Comparison of ENCODE assay signal across 13 cellular contexts in the genomic region with DNA sequence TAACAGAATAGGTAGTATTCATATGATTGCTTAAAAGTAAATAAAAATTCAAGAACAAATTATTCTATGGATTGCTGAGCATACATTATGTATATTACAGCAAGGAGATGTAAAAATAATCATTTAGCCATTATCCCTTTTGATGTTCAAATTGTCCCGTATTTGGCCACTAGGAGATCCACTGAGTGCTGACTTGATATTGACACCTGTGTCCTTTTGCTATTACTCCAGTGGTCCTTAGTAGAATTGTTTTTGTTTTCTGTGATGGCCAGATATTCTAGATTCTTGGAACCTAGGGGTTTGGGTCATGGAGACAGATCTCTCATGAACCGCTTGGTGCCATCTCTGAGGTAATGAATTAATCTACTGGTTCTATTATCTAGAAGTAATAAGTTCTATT. TPM values are rescaled to one million over a fixed set of nuclear protein-coding genes. Genes with fewer than 3 reads are reported as not detected.
DNase-seq lines count a peak whose midpoint lies in the region; ATAC-seq, FAIRE-seq and TF ChIP-seq lines count a peak whose summit lies in the region.
"Had no signal": no experiment of that assay in that cellular context is flagged by ENCODE, and none has a peak within 500 bp of the region (broad histone marks: within the 10 kb centered on the region; RNA-seq: fewer than 3 reads in every experiment).

No MANE protein-coding gene starts in this region.

- H3K18ac ChIP-seq in H9 (ENCODE audit: insufficient read length, low read depth, low read length): no peak overlapping the region
- H3K18ac ChIP-seq in neuronal stem cell (ENCODE audit: low read length): no peak overlapping the region

- H3K4me1 Mint-ChIP-seq in H9 (no peaks in the 10 kb centered on the region), astrocyte (ENCODE audit: low read depth, unreplicated experiment) (no peaks in the 10 kb centered on the region)

- H3K4ac ChIP-seq in H9 (ENCODE audit: low read depth, low read length): no peak overlapping the region
- H3K4ac ChIP-seq in neuronal stem cell (ENCODE audit: low read length): no peak overlapping the region

- H3K79me1 ChIP-seq in H9 (ENCODE audit: insufficient read depth, low read depth, low read length, poor library complexity, severe bottlenecking): no peaks in the 10 kb centered on the region
- H3K79me1 ChIP-seq in neuronal stem cell (ENCODE audit: low read depth, low read length): peaks cover 2% of the 10 kb centered on the region

- H4K91ac ChIP-seq in H9 (ENCODE audit: insufficient read length, low read depth, low read length): no peak overlapping the region
- H4K91ac ChIP-seq in neuronal stem cell (ENCODE audit: low read depth, low read length, poor library complexity): no peak overlapping the region

- H3K4me3 Mint-ChIP-seq in H9 (no peak overlapping the region), astrocyte (ENCODE audit: unreplicated experiment) (no peak overlapping the region)

- no peak overlapping the region for H2BK12ac ChIP-seq in H9 (ENCODE audit: insufficient read length, low read depth, low read length)
- H2BK12ac ChIP-seq in neuronal stem cell (ENCODE audit: low read length): no peak overlapping the region

- H2BK15ac ChIP-seq in H9 (ENCODE audit: low read depth, low read length) (no peak overlapping the region), neuronal stem cell (ENCODE audit: low read length) (no peak overlapping the region)

- POLR2A ChIA-PET in BJ (lab: Charles Lee): no interaction called here

- H3K23ac ChIP-seq in H9 (ENCODE audit: insufficient read length, low read depth, low read length): no peak overlapping the region
- H3K23ac ChIP-seq in neuronal stem cell (ENCODE audit: low read depth, low read length, poor library complexity): no peak overlapping the region

- H3K4me1 ChIP-seq in H9 (ENCODE audit: insufficient read depth, low read length): no peaks in the 10 kb centered on the region
- no peaks in the 10 kb centered on the region for H3K4me1 ChIP-seq in astrocyte (ENCODE audit: insufficient read depth, low read length)
- H3K4me1 ChIP-seq in neuronal stem cell (ENCODE audit: control insufficient read depth in 2 of 2, insufficient read depth in 1 of 2, low read depth in 1 of 2, low read length in 2 of 2): no peaks in the 10 kb centered on the region
- H3K4me1 ChIP-seq: thyroid gland had no signal

- no peaks in the 10 kb centered on the region for H4K20me1 ChIP-seq in H9 (ENCODE audit: control insufficient read depth, insufficient read depth, insufficient read length)
- H4K20me1 ChIP-seq in astrocyte (ENCODE audit: insufficient read depth, low read length): no peaks in the 10 kb centered on the region

- no peak for FAIRE-seq in astrocyte (lab: Jason Lieb, UNC)

- peaks cover 0 to 14% (median 3%) of the 10 kb centered on the region in 3 experiments; a peak in 4 of 7 replicates for H3K36me3 Mint-ChIP-seq in H9 (ENCODE audit: insufficient read depth in 1 of 3, low read depth in 3 of 3)
- no peaks in the 10 kb centered on the region for H3K36me3 Mint-ChIP-seq in astrocyte (ENCODE audit: low read depth, unreplicated experiment)

- no peaks in the 10 kb centered on the region for H3K9me3 Mint-ChIP-seq in H9
- H3K9me3 Mint-ChIP-seq in astrocyte (ENCODE audit: unreplicated experiment): no peaks in the 10 kb centered on the region

- no peak overlapping the region for H3T11ph ChIP-seq in H9 (ENCODE audit: low read length)

- H3K56ac ChIP-seq in H9 (ENCODE audit: insufficient read length, low read depth, low read length): no peak overlapping the region

- peak; percentile 15; the same call in 1 of the 2 replicates for TF ChIP-seq CTCF in BJ (IDR thresholded peaks at IDR 0.05; ENCODE audit: insufficient read depth, low read depth, low read length)
- peak; percentile 66 for TF ChIP-seq CTCF in H9 (conservative IDR thresholded peaks at IDR 0.05)
- peak; percentile 38 for TF ChIP-seq CTCF in astrocyte (IDR thresholded peaks at IDR 0.05; ENCODE audit: insufficient read depth, low read depth, low read length)

- H3K9me3 ChIP-seq in H9 (ENCODE audit: control insufficient read depth, low read depth, low read length) (no peaks in the 10 kb centered on the region), astrocyte (ENCODE audit: insufficient read depth, low read depth, low read length) (no peaks in the 10 kb centered on the region), neuronal stem cell (replicated peaks in 1 of 2; ENCODE audit: control insufficient read depth in 2 of 2, insufficient read depth in 1 of 2, low read depth in 1 of 2, low read length in 2 of 2) (no peaks in the 10 kb centered on the region)
- H3K9me3 ChIP-seq: thyroid gland had no signal

- H3K27me3 ChIP-seq in BJ (ENCODE audit: control insufficient read depth, insufficient read depth, low read length): no peaks in the 10 kb centered on the region
- H3K27me3 ChIP-seq in H9 (ENCODE audit: insufficient read depth, low read length): no peaks in the 10 kb centered on the region
- no peaks in the 10 kb centered on the region for H3K27me3 ChIP-seq in astrocyte (ENCODE audit: insufficient read depth, low read length)
- no peaks in the 10 kb centered on the region for H3K27me3 ChIP-seq in neuronal stem cell (ENCODE audit: control insufficient read depth in 3 of 3, insufficient read depth in 3 of 3, low read depth in 1 of 3, low read length in 3 of 3)
- H3K27me3 ChIP-seq: thyroid gland had no signal

- no peak overlapping the region for H4K5ac ChIP-seq in H9 (ENCODE audit: insufficient read length, low read depth, low read length)

- H3K9ac ChIP-seq in H9 (ENCODE audit: extremely low read depth, insufficient read length, low read length) (no peak overlapping the region), astrocyte (ENCODE audit: low read length) (no peak overlapping the region), neuronal stem cell (ENCODE audit: low read depth, low read length, poor library complexity) (no peak overlapping the region)

- H2BK120ac ChIP-seq in H9 (ENCODE audit: low read depth, low read length, poor library complexity, severe bottlenecking) (no peak overlapping the region), neuronal stem cell (ENCODE audit: low read depth, low read length) (no peak overlapping the region)

- H3K4me3 ChIP-seq in BJ (ENCODE audit: low read depth, low read length) (no peak overlapping the region), astrocyte (ENCODE audit: insufficient read depth, low read depth, low read length) (no peak overlapping the region), neuronal stem cell (ENCODE audit: low read length in 2 of 2) (no peak overlapping the region)
- H3K4me3 ChIP-seq: thyroid gland had no signal

- no peaks in the 10 kb centered on the region for H3K23me2 ChIP-seq in H9 (ENCODE audit: insufficient read length, low read depth, low read length, poor library complexity, severe bottlenecking)

- no peak overlapping the region for H2AFZ ChIP-seq in H9 (ENCODE audit: low read length)
- H2AFZ ChIP-seq in astrocyte (ENCODE audit: low read depth, low read length): no peak overlapping the region
- no peak overlapping the region for H2AFZ ChIP-seq in neuronal stem cell (ENCODE audit: low read length)

- CTCF ChIA-PET in BJ (lab: Yijun Ruan, JAX): no interaction called here

- no peak for ATAC-seq in GM18868 (IDR thresholded peaks at IDR 0.05; ENCODE audit: unreplicated experiment)
- no peak for ATAC-seq in GM18511 (IDR thresholded peaks at IDR 0.05; ENCODE audit: unreplicated experiment)

- H3K27me3 Mint-ChIP-seq in H9 (ENCODE audit: low read depth) (no peaks in the 10 kb centered on the region), astrocyte (ENCODE audit: low read depth, unreplicated experiment) (no peaks in the 10 kb centered on the region)

- no peak overlapping the region for H4K8ac ChIP-seq in H9 (replicated peaks; ENCODE audit: insufficient read length, low read depth, low read length)
- no peak overlapping the region for H4K8ac ChIP-seq in neuronal stem cell (ENCODE audit: low read depth, low read length)

- peaks cover 2% of the 10 kb centered on the region; the same call in 1 of the 2 replicates for H3K36me3 ChIP-seq in BJ (ENCODE audit: control insufficient read depth, insufficient read depth, low read length)
- peaks cover 14% of the 10 kb centered on the region for H3K36me3 ChIP-seq in astrocyte (ENCODE audit: insufficient read depth, low read length)
- peaks cover 2 to 66% of the 10 kb centered on the region in 2 donors for H3K36me3 ChIP-seq in neuronal stem cell (replicated peaks in 1 of 2; ENCODE audit: control insufficient read depth in 2 of 2, insufficient read depth in 2 of 2, low read length in 2 of 2)

- DNase-seq in BJ (ENCODE audit: low read depth) (no peak), H9 (no peak), astrocyte (ENCODE audit: low read depth) (no peak), left kidney (ENCODE audit: low read depth, low spot score) (peak; percentile 12), germinal center (ENCODE audit: low spot score) (no peak), neuronal stem cell (ENCODE audit: low spot score) (no peak)
- DNase-seq: GF-D8, mesenchymal stem cell, NCI-H2171 treated with DMSO at 0.1 percent for 48 hours, thyroid gland had no signal

- no peak overlapping the region for H3K27ac ChIP-seq in H9 (ENCODE audit: insufficient read length, low read depth, low read length)
- no peak overlapping the region for H3K27ac ChIP-seq in astrocyte (ENCODE audit: low read depth, low read length)
- H3K27ac ChIP-seq in neuronal stem cell (replicated peaks; ENCODE audit: low read length): no peak overlapping the region
- H3K27ac ChIP-seq: HL-60, thyroid gland had no signal

- H2AK5ac ChIP-seq in H9 (ENCODE audit: insufficient read length, low read length) (no peak overlapping the region), neuronal stem cell (ENCODE audit: low read depth, low read length) (no peak overlapping the region)

- no peak overlapping the region for H3K27ac Mint-ChIP-seq in H9
- no peak overlapping the region for H3K27ac Mint-ChIP-seq in astrocyte (ENCODE audit: unreplicated experiment)

- no peak overlapping the region for H3K14ac ChIP-seq in H9 (ENCODE audit: insufficient read depth, low read length)
- no peak overlapping the region for H3K14ac ChIP-seq in neuronal stem cell (ENCODE audit: low read length)

- WGBS in H9 (ENCODE audit: extremely low coverage, insufficient read length, low lambda C conversion rate): no CpG with 5 or more reads among the region's 2 CpGs
- WGBS in neuronal stem cell (ENCODE audit: extremely low coverage in 2 of 2, insufficient read length in 2 of 2, insufficient replicate concordance in 1 of 2), 2 donors: no CpG with 5 or more reads among the region's 2 CpGs

- H3K79me2 ChIP-seq in H9 (ENCODE audit: insufficient read depth, low read length) (no peaks in the 10 kb centered on the region), astrocyte (ENCODE audit: insufficient read depth, low read length) (peaks cover 6% of the 10 kb centered on the region)

- H2BK20ac ChIP-seq in H9 (ENCODE audit: low read depth, low read length, poor library complexity, severe bottlenecking): no peak overlapping the region

- H3K4me2 ChIP-seq in H9 (ENCODE audit: insufficient read depth, insufficient read length, low read length) (no peak overlapping the region), astrocyte (ENCODE audit: low read length) (no peak overlapping the region), neuronal stem cell (ENCODE audit: insufficient read depth, low read length, poor library complexity, severe bottlenecking) (no peak overlapping the region)

- no peak overlapping the region for H2BK5ac ChIP-seq in H9 (ENCODE audit: insufficient read length, low read length)
- H2BK5ac ChIP-seq in neuronal stem cell (ENCODE audit: low read length): no peak overlapping the region

RNA-seq across cellular contexts. Expression of a gene that starts 16.8 kb away (rescaled TPM):
- 21.0 and 34.2 TPM in 2 replicates for polyA plus RNA-seq in BJ (2011; rRNA removed)
- 6.5 and 7.0 TPM in 2 replicates for polyA minus RNA-seq in BJ (2011; rRNA and poly(A)+ RNA removed)
- total RNA-seq in H9 (2021) (37.1 and 41.5 TPM in 2 replicates), astrocyte (80.5 and 94.0 TPM in 2 replicates)
- polyA plus RNA-seq in neuronal stem cell (2013, experiment 1 of 2): 35.3 TPM
- 35.8 TPM for polyA plus RNA-seq in neuronal stem cell (2013, experiment 2 of 2)

RNA-seq across cellular contexts. Expression of a gene that starts 28.4 kb away (rescaled TPM):
- 28.5 and 87.8 TPM in 2 replicates for polyA plus RNA-seq in BJ (2011; rRNA removed)
- 22.5 and 27.6 TPM in 2 replicates for polyA minus RNA-seq in BJ (2011; rRNA and poly(A)+ RNA removed)
- total RNA-seq in H9 (2021): 98.1 and 103 TPM in 2 replicates
- 70.0 and 74.1 TPM in 2 replicates for total RNA-seq in astrocyte
- 94.3 TPM for polyA plus RNA-seq in neuronal stem cell (2013, experiment 1 of 2)
- polyA plus RNA-seq in neuronal stem cell (2013, experiment 2 of 2): 98.9 TPM

RNA-seq across cellular contexts. Expression of a gene that starts 51.4 kb away (rescaled TPM):
- 4.0 and 7.9 TPM in 2 replicates for polyA plus RNA-seq in BJ (2011; rRNA removed)
- 4.9 and 5.6 TPM in 2 replicates for polyA minus RNA-seq in BJ (2011; rRNA and poly(A)+ RNA removed)
- 24.0 and 26.9 TPM in 2 replicates for total RNA-seq in H9 (2021)
- 24.3 and 26.3 TPM in 2 replicates for total RNA-seq in astrocyte
- polyA plus RNA-seq in neuronal stem cell (2013, experiment 1 of 2): 20.6 TPM
- polyA plus RNA-seq in neuronal stem cell (2013, experiment 2 of 2): 20.9 TPM

Comparison
In these comparisons a context has a peak if more than half of its experiments do, and no peak if none do; other contexts are left out.
1. CTCF ChIP-seq: peak in every context shown above with its lines; median percentile 66 in H9; 38 in astrocyte; 15 in BJ.